ENCODE assay signal across 8 cellular contexts in the genomic region with DNA sequence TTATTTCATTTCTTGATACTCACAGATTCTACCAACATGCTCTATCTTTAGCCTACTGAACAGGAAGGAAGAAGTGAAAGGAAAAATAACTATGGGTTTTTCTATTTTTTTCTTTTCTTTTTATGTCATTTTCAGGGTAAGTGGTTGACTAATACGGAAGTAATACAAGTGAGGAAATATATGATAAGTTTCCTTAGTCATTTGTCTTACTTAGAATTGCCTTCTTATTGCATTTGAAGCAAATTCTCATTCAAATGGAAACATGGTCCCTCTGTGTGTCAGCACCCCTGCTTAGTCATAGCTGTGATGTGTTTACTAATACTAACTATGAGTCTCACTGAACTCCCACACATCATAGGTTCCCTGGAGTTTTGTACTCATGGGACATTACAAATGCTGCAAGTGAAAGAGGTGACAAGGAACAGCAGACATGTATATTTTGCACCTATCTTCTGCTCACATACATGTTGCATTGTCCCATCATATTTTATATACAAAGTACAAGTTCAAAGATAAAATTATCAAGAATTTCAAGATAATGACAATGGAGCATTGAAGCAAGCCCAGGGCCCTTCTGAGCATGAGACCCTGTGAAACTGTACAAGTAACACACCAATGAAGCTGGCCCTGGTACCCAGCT.
DNase-seq lines count a peak whose midpoint lies in the region; ATAC-seq and TF ChIP-seq lines count a peak whose summit lies in the region.

No MANE protein-coding gene starts in this region.

- no peaks in the 10 kb centered on the region for H3K79me1 ChIP-seq in neuronal stem cell (ENCODE audit: low read depth, low read length)

- H2BK5ac ChIP-seq in neuronal stem cell (ENCODE audit: low read length): no peak overlapping the region

- H3K27me3 ChIP-seq in kidney epithelial cell (ENCODE audit: control insufficient read depth, insufficient read depth, low read length) (no peaks in the 10 kb centered on the region), adrenal gland (no peaks in the 10 kb centered on the region), neuronal stem cell (ENCODE audit: control insufficient read depth in 3 of 3, insufficient read depth in 3 of 3, low read depth in 1 of 3, low read length in 3 of 3) (no peaks in the 10 kb centered on the region)

- no peak overlapping the region for H4K91ac ChIP-seq in neuronal stem cell (ENCODE audit: low read depth, low read length, poor library complexity)

- no peak overlapping the region for H2BK120ac ChIP-seq in neuronal stem cell (ENCODE audit: low read depth, low read length)

- H2AK5ac ChIP-seq in neuronal stem cell (ENCODE audit: low read depth, low read length): no peak overlapping the region

- H3K4me3 ChIP-seq in GM12864 (ENCODE audit: low read depth, low read length) (no peak overlapping the region), kidney epithelial cell (ENCODE audit: low read depth, low read length) (no peak overlapping the region), adrenal gland (no peak overlapping the region), neuronal stem cell (ENCODE audit: low read length in 2 of 2) (no peak overlapping the region)

- H3K4ac ChIP-seq in neuronal stem cell (ENCODE audit: low read length): no peak overlapping the region

- no peak overlapping the region for H3K4me2 ChIP-seq in neuronal stem cell (ENCODE audit: insufficient read depth, low read length, poor library complexity, severe bottlenecking)

- H2AFZ ChIP-seq in neuronal stem cell (ENCODE audit: low read length): no peak overlapping the region

- H3K14ac ChIP-seq in neuronal stem cell (ENCODE audit: low read length): no peak overlapping the region

- H2BK12ac ChIP-seq in neuronal stem cell (ENCODE audit: low read length): no peak overlapping the region

- H3K36me3 ChIP-seq in kidney epithelial cell (ENCODE audit: control insufficient read depth, insufficient read depth, low read length) (no peaks in the 10 kb centered on the region), adrenal gland (replicated peaks in 1 of 2) (no peaks in the 10 kb centered on the region), neuronal stem cell (replicated peaks in 1 of 2; ENCODE audit: control insufficient read depth in 2 of 2, insufficient read depth in 2 of 2, low read length in 2 of 2) (no peaks in the 10 kb centered on the region)

- no peak overlapping the region for H4K8ac ChIP-seq in neuronal stem cell (ENCODE audit: low read depth, low read length)

- H3K4me1 ChIP-seq in adrenal gland (replicated peaks in 1 of 2): no peaks in the 10 kb centered on the region
- peaks cover 0 to 4% of the 10 kb centered on the region in 2 donors for H3K4me1 ChIP-seq in neuronal stem cell (ENCODE audit: control insufficient read depth in 2 of 2, insufficient read depth in 1 of 2, low read depth in 1 of 2, low read length in 2 of 2)

- 40 to 64% (median 60%) methylated on average over 1 of the region's 1 CpG for WGBS in adrenal gland, 4 donors
- WGBS in neuronal stem cell (ENCODE audit: extremely low coverage in 2 of 2, insufficient read length in 2 of 2, insufficient replicate concordance in 1 of 2), 2 donors: no CpG with 5 or more reads among the region's 1 CpG

- no peak overlapping the region for H3K9ac ChIP-seq in neuronal stem cell (ENCODE audit: low read depth, low read length, poor library complexity)

- H2BK15ac ChIP-seq in neuronal stem cell (ENCODE audit: low read length): no peak overlapping the region

- H3K18ac ChIP-seq in neuronal stem cell (ENCODE audit: low read length): no peak overlapping the region

- intact Hi-C loops in adrenal gland (cut with DNase I): no loop called here

- peak; percentile 42 for ATAC-seq in HG02678 (IDR thresholded peaks at IDR 0.05; ENCODE audit: unreplicated experiment)

- H3K23ac ChIP-seq in neuronal stem cell (ENCODE audit: low read depth, low read length, poor library complexity): no peak overlapping the region

- TF ChIP-seq POLR2A in adrenal gland (IDR thresholded peaks at IDR 0.05): no peak

- H3K27ac ChIP-seq in adrenal gland: no peak overlapping the region
- H3K27ac ChIP-seq in neuronal stem cell (replicated peaks; ENCODE audit: low read length): no peak overlapping the region

- peak; percentile 2 for DNase-seq in GM12864 (ENCODE audit: low read depth)
- DNase-seq in SIG-M5 treated with dmso at 0.1 percent for 504 hours (lab: John Stamatoyannopoulos, UW; ENCODE audit: unreplicated experiment): peak; percentile 52
- peak; percentile 21 for DNase-seq in kidney epithelial cell (ENCODE audit: low read depth)
- no peak for DNase-seq in adrenal gland
- no peak for DNase-seq in cortex of kidney (lab: John Stamatoyannopoulos, UW)
- no peak for DNase-seq in neuronal stem cell (ENCODE audit: low spot score)
- DNase-seq in T-helper 9 cell: no peak

- no peak for TF ChIP-seq CTCF in GM12864 (IDR thresholded peaks at IDR 0.05; ENCODE audit: low read depth, low read length, missing control alignments)
- no peak for TF ChIP-seq CTCF in kidney epithelial cell (IDR thresholded peaks at IDR 0.05; ENCODE audit: insufficient read depth, low read length, poor library complexity, severe bottlenecking)
- no peak for TF ChIP-seq CTCF in adrenal gland (IDR thresholded peaks at IDR 0.05)

- H3K9me3 ChIP-seq in adrenal gland (replicated peaks in 1 of 3): no peaks in the 10 kb centered on the region
- peaks cover 3 to 4% of the 10 kb centered on the region in 2 donors for H3K9me3 ChIP-seq in neuronal stem cell (replicated peaks in 1 of 2; ENCODE audit: control insufficient read depth in 2 of 2, insufficient read depth in 1 of 2, low read depth in 1 of 2, low read length in 2 of 2)

Comparison
In these comparisons a context has a peak if more than half of its experiments do, and no peak if none do; other contexts are left out.
1. DNase-seq: peak in GM12864 (single experiment), SIG-M5 treated with dmso at 0.1 percent for 504 hours (single experiment) and kidney epithelial cell (single experiment); none in adrenal gland (0 of 7), cortex of kidney (single experiment), neuronal stem cell (single experiment) and T-helper 9 cell (single experiment).